Comparison of ENCODE assay signal across 14 cellular contexts in genomic region chr6:14882394-14883073, GRCh38.
DNase-seq lines count a peak whose midpoint lies in the region; ATAC-seq and TF ChIP-seq lines count a peak whose summit lies in the region.
"Had no signal": no experiment of that assay in that cellular context is flagged by ENCODE, and none has a peak within 500 bp of the region (broad histone marks: within the 10 kb centered on the region; RNA-seq: fewer than 3 reads in every experiment).

No MANE protein-coding gene starts in this region.

- H3K27me3 ChIP-seq in GM23338 (ENCODE audit: insufficient read depth) (no peaks in the 10 kb centered on the region), PC-3 (ENCODE audit: low read length) (no peaks in the 10 kb centered on the region)

- H3F3A ChIP-seq in GM23338 (replicated peaks; ENCODE audit: low read depth) = peaks cover 7% of the 10 kb centered on the region
- H3F3A ChIP-seq in PC-3 (ENCODE audit: low read length, unreplicated experiment) = no peaks in the 10 kb centered on the region

- DNase-seq in GM23338 (ENCODE audit: low spot score) = no peak
- peak; percentile 9 for DNase-seq in PC-3
- peak; percentile 18 for DNase-seq in fibroblast of the conjunctiva (ENCODE audit: low read depth)
- DNase-seq in posterior vena cava (ENCODE audit: low spot score) = peak; percentile 71
- DNase-seq in kidney tubule cell (ENCODE audit: low spot score) = no peak
- no peak for DNase-seq in NCI-H1092 treated with DMSO at 0.1 percent for 48 hours (lab: John Stamatoyannopoulos, UW)
- DNase-seq: activated CD4-positive, alpha-beta T cell treated with anti-CD3 and anti-CD28 coated beads, Interleukin-2, amount 50 U/mL, for 4 hours; NCI-H1417 treated with DMSO at 0.1 percent for 48 hours; NCI-H526 treated with DMSO at 0.1 percent for 48 hours; RPMI8226 had no signal

- no TSS peak for BruUV-seq in PC-3 (replicated peaks; lab: Mats Ljungman, UMichigan)

- no peak overlapping the region for H3K4me3 Mint-ChIP-seq in GM23338
- H3K4me3 Mint-ChIP-seq: B cell, brain had no signal

- peaks cover 43% of the 10 kb centered on the region for H3K4me1 Mint-ChIP-seq in GM23338

- intact Hi-C loops in PC-3 (cut with micrococcal nuclease) (no loop called here), posterior vena cava (cut with DNase I) (no loop called here)

- H3K27ac Mint-ChIP-seq in GM23338 = no peak overlapping the region
- H3K27ac Mint-ChIP-seq: B cell had no signal

- peaks cover 41% of the 10 kb centered on the region for H3K4me1 ChIP-seq in GM23338 (ENCODE audit: insufficient read depth)
- peaks cover 34% of the 10 kb centered on the region for H3K4me1 ChIP-seq in PC-3 (ENCODE audit: insufficient read depth, low read length)

- H3K4me3 ChIP-seq in GM23338 (no peak overlapping the region), PC-3 (ENCODE audit: low read length) (no peak overlapping the region)

- no peaks in the 10 kb centered on the region; the same call in 2 of the 3 replicates for H3K36me3 Mint-ChIP-seq in GM23338 (ENCODE audit: low read depth)
- H3K36me3 Mint-ChIP-seq: brain had no signal

- no peaks in the 10 kb centered on the region for H3K9me3 Mint-ChIP-seq in GM23338
- H3K9me3 Mint-ChIP-seq: brain had no signal

- POLR2A ChIA-PET in PC-3 (lab: Charles Lee; ENCODE audit: unreplicated experiment) = no interaction called here

- no peaks in the 10 kb centered on the region for H3K27me3 Mint-ChIP-seq in GM23338 (ENCODE audit: insufficient read depth, low read depth, poor library complexity)
- H3K27me3 Mint-ChIP-seq: B cell had no signal

- H3K4me2 ChIP-seq in GM23338 = no peak overlapping the region
- H3K4me2 ChIP-seq in PC-3 (ENCODE audit: low read length) = no peak overlapping the region

- H3K79me2 ChIP-seq in GM23338 (replicated peaks; ENCODE audit: insufficient read depth) (peaks cover 12% of the 10 kb centered on the region; the same call in 1 of the 2 replicates), PC-3 (ENCODE audit: low read length) (no peaks in the 10 kb centered on the region)

- H3K9me2 ChIP-seq in GM23338 (ENCODE audit: insufficient read depth) = no peaks in the 10 kb centered on the region
- no peaks in the 10 kb centered on the region for H3K9me2 ChIP-seq in PC-3 (replicated peaks; ENCODE audit: low read length)

- TF ChIP-seq CTCF in GM23338 (conservative IDR thresholded peaks at IDR 0.05; ENCODE audit: low read depth in 2 of 2) (no peak), PC-3 (conservative IDR thresholded peaks at IDR 0.05; ENCODE audit: low read depth, low read length) (no peak)

- H3K36me3 ChIP-seq in GM23338 (ENCODE audit: insufficient read depth) = no peaks in the 10 kb centered on the region
- H3K36me3 ChIP-seq in PC-3 (ENCODE audit: low read depth, low read length) = no peaks in the 10 kb centered on the region

- no peaks in the 10 kb centered on the region for H3K9me3 ChIP-seq in PC-3 (ENCODE audit: low read length)

- H3K9ac ChIP-seq in PC-3 (ENCODE audit: low read length) = no peak overlapping the region

- 0 out of 2 replicates have a peak overlapping the region, but pooled peaks have one; percentile 50 for H3K27ac ChIP-seq in GM23338 (ENCODE audit: low read depth)
- no peak overlapping the region for H3K27ac ChIP-seq in PC-3 (ENCODE audit: low read length)

- CTCF ChIA-PET in PC-3 (lab: Charles Lee) = no interaction called here

- no peak overlapping the region for H2AFZ ChIP-seq in GM23338
- no peak overlapping the region for H2AFZ ChIP-seq in PC-3 (ENCODE audit: low read length)

- ATAC-seq in GM23338 = no peak
- no peak for ATAC-seq in PC-3
- no peak for ATAC-seq in HG03469 (IDR thresholded peaks at IDR 0.05; ENCODE audit: unreplicated experiment)
- no peak for ATAC-seq in SK-N-SH treated with all-trans-retinoic acid at 6 μM for 48 hours

- H4K20me1 ChIP-seq in GM23338 (replicated peaks; ENCODE audit: insufficient read depth) (no peaks in the 10 kb centered on the region), PC-3 (ENCODE audit: low read length) (no peaks in the 10 kb centered on the region)

TF ChIP-seq in SK-N-SH treated with all-trans-retinoic acid at 6 μM for 48 hours, 23 proteins besides CTCF, POLR2A, EP300 and RAD21:
- no peak for TF ChIP-seq ZNF565 (CRISPR knock-in tag; conservative IDR thresholded peaks at IDR 0.05; ENCODE audit: low read depth)
- no peak for TF ChIP-seq ZFP30 (CRISPR knock-in tag; IDR thresholded peaks at IDR 0.05)
- no peak for TF ChIP-seq GLIS3 (CRISPR knock-in tag; IDR thresholded peaks at IDR 0.05)
- TF ChIP-seq, protein P1, sequence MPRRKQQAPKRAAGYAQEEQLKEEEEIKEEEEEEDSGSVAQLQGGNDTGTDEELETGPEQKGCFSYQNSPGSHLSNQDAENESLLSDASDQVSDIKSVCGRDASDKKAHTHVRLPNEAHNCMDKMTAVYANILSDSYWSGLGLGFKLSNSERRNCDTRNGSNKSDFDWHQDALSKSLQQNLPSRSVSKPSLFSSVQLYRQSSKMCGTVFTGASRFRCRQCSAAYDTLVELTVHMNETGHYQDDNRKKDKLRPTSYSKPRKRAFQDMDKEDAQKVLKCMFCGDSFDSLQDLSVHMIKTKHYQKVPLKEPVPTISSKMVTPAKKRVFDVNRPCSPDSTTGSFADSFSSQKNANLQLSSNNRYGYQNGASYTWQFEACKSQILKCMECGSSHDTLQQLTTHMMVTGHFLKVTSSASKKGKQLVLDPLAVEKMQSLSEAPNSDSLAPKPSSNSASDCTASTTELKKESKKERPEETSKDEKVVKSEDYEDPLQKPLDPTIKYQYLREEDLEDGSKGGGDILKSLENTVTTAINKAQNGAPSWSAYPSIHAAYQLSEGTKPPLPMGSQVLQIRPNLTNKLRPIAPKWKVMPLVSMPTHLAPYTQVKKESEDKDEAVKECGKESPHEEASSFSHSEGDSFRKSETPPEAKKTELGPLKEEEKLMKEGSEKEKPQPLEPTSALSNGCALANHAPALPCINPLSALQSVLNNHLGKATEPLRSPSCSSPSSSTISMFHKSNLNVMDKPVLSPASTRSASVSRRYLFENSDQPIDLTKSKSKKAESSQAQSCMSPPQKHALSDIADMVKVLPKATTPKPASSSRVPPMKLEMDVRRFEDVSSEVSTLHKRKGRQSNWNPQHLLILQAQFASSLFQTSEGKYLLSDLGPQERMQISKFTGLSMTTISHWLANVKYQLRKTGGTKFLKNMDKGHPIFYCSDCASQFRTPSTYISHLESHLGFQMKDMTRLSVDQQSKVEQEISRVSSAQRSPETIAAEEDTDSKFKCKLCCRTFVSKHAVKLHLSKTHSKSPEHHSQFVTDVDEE (CRISPR knock-in tag; IDR thresholded peaks at IDR 0.05) = no peak
- no peak for TF ChIP-seq ESRRG (CRISPR knock-in tag; IDR thresholded peaks at IDR 0.05)
- TF ChIP-seq RARB (CRISPR knock-in tag; IDR thresholded peaks at IDR 0.05) = no peak
- no peak for TF ChIP-seq TCF4 (CRISPR knock-in tag; IDR thresholded peaks at IDR 0.05; ENCODE audit: borderline replicate concordance)
- TF ChIP-seq ARNTL (CRISPR knock-in tag; IDR thresholded peaks at IDR 0.05; ENCODE audit: borderline replicate concordance, low read depth) = no peak
- TF ChIP-seq ZFP3 (CRISPR knock-in tag; IDR thresholded peaks at IDR 0.05) = no peak
- no peak for TF ChIP-seq OSR1 (CRISPR knock-in tag; IDR thresholded peaks at IDR 0.05)
- no peak for TF ChIP-seq ISL1 (CRISPR knock-in tag; IDR thresholded peaks at IDR 0.05)
- TF ChIP-seq, protein P2, sequence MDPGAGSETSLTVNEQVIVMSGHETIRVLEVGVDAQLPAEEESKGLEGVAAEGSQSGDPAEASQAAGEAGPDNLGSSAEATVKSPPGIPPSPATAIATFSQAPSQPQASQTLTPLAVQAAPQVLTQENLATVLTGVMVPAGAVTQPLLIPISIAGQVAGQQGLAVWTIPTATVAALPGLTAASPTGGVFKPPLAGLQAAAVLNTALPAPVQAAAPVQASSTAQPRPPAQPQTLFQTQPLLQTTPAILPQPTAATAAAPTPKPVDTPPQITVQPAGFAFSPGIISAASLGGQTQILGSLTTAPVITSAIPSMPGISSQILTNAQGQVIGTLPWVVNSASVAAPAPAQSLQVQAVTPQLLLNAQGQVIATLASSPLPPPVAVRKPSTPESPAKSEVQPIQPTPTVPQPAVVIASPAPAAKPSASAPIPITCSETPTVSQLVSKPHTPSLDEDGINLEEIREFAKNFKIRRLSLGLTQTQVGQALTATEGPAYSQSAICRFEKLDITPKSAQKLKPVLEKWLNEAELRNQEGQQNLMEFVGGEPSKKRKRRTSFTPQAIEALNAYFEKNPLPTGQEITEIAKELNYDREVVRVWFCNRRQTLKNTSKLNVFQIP (CRISPR knock-in tag; IDR thresholded peaks at IDR 0.05; ENCODE audit: borderline replicate concordance, low read depth) = no peak
- TF ChIP-seq SNAI2 (CRISPR knock-in tag; IDR thresholded peaks at IDR 0.05) = no peak
- no peak for TF ChIP-seq PPARA (CRISPR knock-in tag; IDR thresholded peaks at IDR 0.05; ENCODE audit: borderline replicate concordance)
- TF ChIP-seq BACH2 (CRISPR knock-in tag; IDR thresholded peaks at IDR 0.05; ENCODE audit: borderline replicate concordance) = no peak
- TF ChIP-seq CSDC2 (CRISPR knock-in tag; IDR thresholded peaks at IDR 0.05) = no peak
- TF ChIP-seq CSRNP3 (CRISPR knock-in tag; IDR thresholded peaks at IDR 0.05) = no peak

Comparison
In these comparisons a context has a peak if more than half of its experiments do, and no peak if none do; other contexts are left out.
1. DNase-seq: peak in PC-3 (single experiment), fibroblast of the conjunctiva (single experiment) and posterior vena cava (single experiment); none in GM23338 (single experiment), kidney tubule cell (single experiment) and NCI-H1092 treated with DMSO at 0.1 percent for 48 hours (single experiment).